In genomic region chr11:106176817-106177216, GRCh38 we compare ENCODE assay signal across 2 cellular contexts.
TF ChIP-seq lines count a peak whose summit lies in the region.

No MANE protein-coding gene starts in this region.

TF ChIP-seq in WTC11, 78 proteins besides CTCF, POLR2A, EP300 and RAD21:
- TF ChIP-seq MLX (CRISPR knock-in tag; IDR thresholded peaks at IDR 0.05), result no peak
- no peak for TF ChIP-seq GRHL2 (CRISPR knock-in tag; IDR thresholded peaks at IDR 0.05; ENCODE audit: insufficient replicate concordance, severe bottlenecking)
- TF ChIP-seq E2F4 (CRISPR knock-in tag; IDR thresholded peaks at IDR 0.05; ENCODE audit: borderline replicate concordance, low read depth), result no peak
- no peak for TF ChIP-seq ELF4 (CRISPR knock-in tag; IDR thresholded peaks at IDR 0.05; ENCODE audit: low read depth)
- TF ChIP-seq E2F1 (CRISPR knock-in tag; IDR thresholded peaks at IDR 0.05), result no peak
- no peak for TF ChIP-seq PRDM15 (CRISPR knock-in tag; IDR thresholded peaks at IDR 0.05)
- TF ChIP-seq ZNF219 (CRISPR knock-in tag; IDR thresholded peaks at IDR 0.05; ENCODE audit: borderline replicate concordance), result no peak
TF ChIP-seq in WTC11: peak in this region for 0.

TF ChIP-seq in H1, 55 proteins besides CTCF, POLR2A, EP300 and RAD21:
- no peak for TF ChIP-seq POLR2AphosphoS5 (IDR thresholded peaks at IDR 0.05; ENCODE audit: low read depth, low read length)
- no peak for TF ChIP-seq CHD7 (IDR thresholded peaks at IDR 0.05; ENCODE audit: insufficient replicate concordance, low read length)
- no peak for TF ChIP-seq BACH1 (IDR thresholded peaks at IDR 0.05; ENCODE audit: low read length)
- TF ChIP-seq KDM4A (IDR thresholded peaks at IDR 0.05; ENCODE audit: low read depth, low read length, severe bottlenecking), result no peak
- no peak for TF ChIP-seq SAP30 (IDR thresholded peaks at IDR 0.05; ENCODE audit: insufficient read depth, insufficient replicate concordance, low read length)
- no peak for TF ChIP-seq ASH2L (IDR thresholded peaks at IDR 0.05; ENCODE audit: low read length)
- TF ChIP-seq BRCA1 (IDR thresholded peaks at IDR 0.05; ENCODE audit: low read depth, low read length), result no peak
- TF ChIP-seq E2F6 (IDR thresholded peaks at IDR 0.05), result no peak
- TF ChIP-seq ZNF274 (IDR thresholded peaks at IDR 0.05; ENCODE audit: borderline replicate concordance, extremely low read depth, low read length), result no peak
- TF ChIP-seq KDM1A (IDR thresholded peaks at IDR 0.05; ENCODE audit: borderline replicate concordance, low read length), result no peak
